12 cellular contexts compared by ENCODE assay signal in the genomic region with DNA sequence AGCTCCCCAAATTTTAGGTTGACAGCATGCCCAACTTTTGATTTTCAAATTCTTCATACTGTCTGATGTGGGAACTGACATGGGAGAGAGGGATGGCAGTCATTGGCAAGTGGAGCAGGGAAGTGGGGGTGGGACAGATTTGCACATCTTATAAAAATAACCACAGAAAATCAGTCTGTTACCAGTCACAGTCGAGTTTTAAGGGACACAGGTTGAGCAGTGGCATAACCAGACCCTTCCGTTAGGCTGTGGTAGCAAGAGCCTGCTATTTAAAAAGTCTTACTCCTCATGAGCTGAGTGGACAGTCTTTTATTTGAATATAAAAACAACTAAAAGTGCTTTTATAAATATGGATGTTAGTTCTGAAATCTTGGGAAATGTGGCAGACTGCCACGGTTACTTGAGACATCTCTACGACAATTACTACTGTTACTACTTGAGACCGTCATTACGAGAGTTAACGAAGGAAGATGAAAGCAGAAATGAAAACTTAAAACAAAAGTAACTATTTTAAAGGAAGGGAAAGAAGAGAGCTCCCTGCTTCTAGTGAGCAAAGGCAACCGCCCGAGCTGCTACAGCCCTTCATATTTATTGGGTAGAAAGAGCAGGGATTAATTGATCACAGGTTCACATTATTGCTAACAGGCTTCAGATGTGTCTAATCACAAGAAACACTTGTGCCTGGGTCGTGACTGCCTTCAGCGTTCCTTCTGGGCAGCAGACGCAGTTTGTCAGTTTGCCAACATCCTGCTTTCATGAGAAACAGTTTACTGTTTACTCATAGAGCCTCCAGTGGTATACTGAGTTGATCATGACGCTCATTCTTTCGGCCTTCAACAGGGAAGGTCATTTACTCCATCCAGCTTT.
DNase-seq lines count a peak whose midpoint lies in the region; ATAC-seq and TF ChIP-seq lines count a peak whose summit lies in the region.
"Had no signal": no experiment of that assay in that cellular context is flagged by ENCODE, and none has a peak within 500 bp of the region (broad histone marks: within the 10 kb centered on the region; RNA-seq: fewer than 3 reads in every experiment).

No MANE protein-coding gene starts in this region.

- H3K27ac Mint-ChIP-seq in stimulated activated memory B cell treated with anti-CD40 and anti-IgM and Interleukin-4, amounts not matched to agents 10 μg/mL and 1 μg/mL and 100 μg/mL, for 72 hours: peak overlapping the region; percentile 98
- H3K27ac Mint-ChIP-seq: nephron had no signal

- peaks cover 69% of the 10 kb centered on the region for H3K4me1 Mint-ChIP-seq in stimulated activated memory B cell treated with anti-CD40 and anti-IgM and Interleukin-4, amounts not matched to agents 10 μg/mL and 1 μg/mL and 100 μg/mL, for 72 hours
- H3K4me1 Mint-ChIP-seq: nephron had no signal

- peaks cover 11% of the 10 kb centered on the region for H3K36me3 ChIP-seq in OCI-LY7 (ENCODE audit: insufficient read depth, low read length)

- no peak for DNase-seq in OCI-LY7 (ENCODE audit: low spot score)
- no peak for DNase-seq in NCI-H345 (lab: John Stamatoyannopoulos, UW)
- DNase-seq in HT-29 (ENCODE audit: low spot score): no peak
- no peak for DNase-seq in stimulated activated CD4-positive, alpha-beta T cell treated with anti-CD3 and anti-CD28 coated beads, Interleukin-4, amount 100 ng/mL, for 4 hours
- DNase-seq: activated CD8-positive, alpha-beta memory T cell treated with anti-CD3 and anti-CD28 coated beads, Interleukin-2, amount 50 U/mL, for 4 hours; NK-92 treated with Interleukin-12 subunit alpha and Interleukin-12 subunit beta, amount 100 ng/mL, for 24 hours had no signal

- ATAC-seq in GM18909 (IDR thresholded peaks at IDR 0.05; ENCODE audit: poor library complexity, unreplicated experiment) (peak; percentile 70), HG02763 (IDR thresholded peaks at IDR 0.05; ENCODE audit: unreplicated experiment) (peak; percentile 61), HG02970 (IDR thresholded peaks at IDR 0.05; ENCODE audit: low FRiP score, unreplicated experiment) (no peak)
- ATAC-seq in stimulated activated memory B cell treated with anti-CD40 and anti-IgM and Interleukin-4, amounts not matched to agents 10 μg/mL and 1 μg/mL and 100 μg/mL, for 72 hours: peak; percentile 76

- peak overlapping the region; percentile 27 for H3K27ac ChIP-seq in OCI-LY7 (ENCODE audit: low read depth, low read length, poor library complexity, severe bottlenecking)
- H3K27ac ChIP-seq: epithelial cell of prostate had no signal

- no peaks in the 10 kb centered on the region for H3K9me3 ChIP-seq in OCI-LY7 (ENCODE audit: low read length)

- H3K4me3 ChIP-seq in OCI-LY7 (ENCODE audit: low read depth, low read length, poor library complexity, severe bottlenecking): peak overlapping the region; percentile 12

- H3K36me3 Mint-ChIP-seq in stimulated activated memory B cell treated with anti-CD40 and anti-IgM and Interleukin-4, amounts not matched to agents 10 μg/mL and 1 μg/mL and 100 μg/mL, for 72 hours: peaks cover 13% of the 10 kb centered on the region

- H3K9me2 ChIP-seq in OCI-LY7 (ENCODE audit: insufficient read depth, low read length): no peaks in the 10 kb centered on the region

- CTCF ChIA-PET in OCI-LY7 (lab: Charles Lee; ENCODE audit: unreplicated experiment): no interaction called here

- TF ChIP-seq CTCF in OCI-LY7 (conservative IDR thresholded peaks at IDR 0.05; ENCODE audit: low read length): no peak

- H3K4me3 Mint-ChIP-seq in stimulated activated memory B cell treated with anti-CD40 and anti-IgM and Interleukin-4, amounts not matched to agents 10 μg/mL and 1 μg/mL and 100 μg/mL, for 72 hours: peak overlapping the region; percentile 75
- H3K4me3 Mint-ChIP-seq: nephron had no signal

- H3K9me3 Mint-ChIP-seq in stimulated activated memory B cell treated with anti-CD40 and anti-IgM and Interleukin-4, amounts not matched to agents 10 μg/mL and 1 μg/mL and 100 μg/mL, for 72 hours: no peaks in the 10 kb centered on the region
- H3K9me3 Mint-ChIP-seq: nephron had no signal

- peak overlapping the region; percentile 73; the same call in 1 of the 2 replicates for H2AFZ ChIP-seq in OCI-LY7 (ENCODE audit: low read length)

- no peaks in the 10 kb centered on the region for H3K79me2 ChIP-seq in OCI-LY7 (ENCODE audit: insufficient read depth, low read depth, low read length)

- no peaks in the 10 kb centered on the region for H4K20me1 ChIP-seq in OCI-LY7 (ENCODE audit: insufficient read depth, low read length)

- peaks cover 68% of the 10 kb centered on the region for H3K4me1 ChIP-seq in OCI-LY7 (ENCODE audit: insufficient read depth, low read length, poor library complexity, severe bottlenecking)

- peak overlapping the region; percentile 62 for H3K4me2 ChIP-seq in OCI-LY7 (ENCODE audit: low read length)

- no TSS peak for BruUV-seq in OCI-LY7 (replicated peaks; lab: Mats Ljungman, UMichigan)

- no peaks in the 10 kb centered on the region for H3K27me3 Mint-ChIP-seq in stimulated activated memory B cell treated with anti-CD40 and anti-IgM and Interleukin-4, amounts not matched to agents 10 μg/mL and 1 μg/mL and 100 μg/mL, for 72 hours

- POLR2A ChIA-PET in OCI-LY7 (lab: Charles Lee): interaction anchor here (0.6 to 10.2 kb wide), 12 partner anchors 10 to 207 kb away, joined by 3 to 129 read pairs (median 4); partner anchors contain the start of genes EFHC1 and MCM3

- intact Hi-C loops in OCI-LY7 (cut with micrococcal nuclease; ENCODE audit: unreplicated experiment): no loop called here
